ENCODE assay signal across 8 cellular contexts in genomic region chr19:47778954-47779351, GRCh38. TPM values are rescaled to one million over a fixed set of nuclear protein-coding genes. Genes with fewer than 3 reads are reported as not detected.
DNase-seq lines count a peak whose midpoint lies in the region; ATAC-seq and TF ChIP-seq lines count a peak whose summit lies in the region.

No MANE protein-coding gene starts in this region.

- CTCF ChIA-PET in Panc1 (lab: Charles Lee): no interaction called here

- H3K27ac ChIP-seq in Panc1 (ENCODE audit: low read length): peak overlapping the region; percentile 90
- H3K27ac ChIP-seq in coronary artery: peak overlapping the region; percentile 99
- H3K27ac ChIP-seq in thymus (ENCODE audit: low read depth): peak overlapping the region; percentile 93

- H3K4me1 ChIP-seq in Panc1 (ENCODE audit: control insufficient read depth, insufficient read depth, low read length): no peaks in the 10 kb centered on the region
- H3K4me1 ChIP-seq in thymus (ENCODE audit: control insufficient read depth, insufficient read depth, low read length): peaks cover 11% of the 10 kb centered on the region

- no peak for TF ChIP-seq CTCF in GM12865 (IDR thresholded peaks at IDR 0.05; ENCODE audit: insufficient read depth, low read depth, low read length, missing control alignments)
- TF ChIP-seq CTCF in Panc1 (IDR thresholded peaks at IDR 0.05): no peak
- no peak for TF ChIP-seq CTCF in coronary artery (IDR thresholded peaks at IDR 0.05)

- no peaks in the 10 kb centered on the region for H3K27me3 ChIP-seq in Panc1 (ENCODE audit: control insufficient read depth, insufficient read depth, low read length)
- H3K27me3 ChIP-seq in thymus (ENCODE audit: control insufficient read depth, insufficient read depth): no peaks in the 10 kb centered on the region

- no peaks in the 10 kb centered on the region for H3K9me3 ChIP-seq in Panc1 (ENCODE audit: control insufficient read depth, insufficient read depth, low read depth, low read length)
- no peaks in the 10 kb centered on the region for H3K9me3 ChIP-seq in thymus (ENCODE audit: control insufficient read depth)

- DNase-seq in GM12865 (ENCODE audit: low read depth) (no peak), Panc1 (ENCODE audit: low read depth, low spot score) (no peak), coronary artery (ENCODE audit: low spot score) (no peak), medulla oblongata (ENCODE audit: extremely low spot score) (peak; percentile 77), NCI-H2227 (lab: John Stamatoyannopoulos, UW; ENCODE audit: unreplicated experiment) (no peak)

- POLR2A ChIA-PET in Panc1 (lab: Charles Lee): no interaction called here

- WGBS in thymus: 2% methylated on average over 20 of the region's 20 CpGs

- H3K4me3 ChIP-seq in GM12865 (ENCODE audit: low read depth, low read length) (peak overlapping the region; percentile 70), Panc1 (ENCODE audit: low read depth in 2 of 2, low read length in 2 of 2) (peak overlapping the region; percentile 87 to 89), coronary artery (peak overlapping the region; percentile 89), thymus (ENCODE audit: low read length) (peak overlapping the region; percentile 91)

- in situ Hi-C loops in Panc1 (cut with HindIII; ENCODE audit: low pct_unique_long_range_greater_than_20kb, low sequenced_read_pairs): no loop called here

- intact Hi-C loops in Panc1 (cut with micrococcal nuclease; ENCODE audit: unreplicated experiment): no loop called here

- H3K36me3 ChIP-seq in Panc1 (ENCODE audit: control insufficient read depth, insufficient read depth, low read length) (peaks cover 5% of the 10 kb centered on the region; the same call in 1 of the 2 replicates), thymus (ENCODE audit: control insufficient read depth, insufficient read depth) (peaks cover 17% of the 10 kb centered on the region)

- TSS peak; percentile 79 for BruUV-seq in Panc1 (replicated peaks; lab: Mats Ljungman, UMichigan)

- ATAC-seq in Panc1 (no peak), HG02642 (IDR thresholded peaks at IDR 0.05; ENCODE audit: poor library complexity, unreplicated experiment) (no peak), GM18517 (IDR thresholded peaks at IDR 0.05; ENCODE audit: unreplicated experiment) (no peak)

RNA-seq across cellular contexts. Expression of gene SELENOW, which starts 0.5 kb away (rescaled TPM):
- 62.0 TPM for total RNA-seq in Panc1 (2021; ENCODE audit: unreplicated experiment)
- polyA plus RNA-seq in Panc1 (2012; ENCODE audit: insufficient read length): 68.7 TPM
- 349 TPM for polyA plus RNA-seq in thymus

RNA-seq across cellular contexts. Expression of gene TPRX1, which starts 25.4 kb away (rescaled TPM):
- total RNA-seq in Panc1 (2021; ENCODE audit: unreplicated experiment): not detected
- not detected for polyA plus RNA-seq in Panc1 (2012; ENCODE audit: insufficient read length)
- polyA plus RNA-seq in thymus: not detected

RNA-seq across cellular contexts. Expression of gene NOP53, which starts 33.6 kb away (rescaled TPM):
- total RNA-seq in Panc1 (2021; ENCODE audit: unreplicated experiment): 64.3 TPM
- polyA plus RNA-seq in Panc1 (2012; ENCODE audit: insufficient read length): 147 TPM
- polyA plus RNA-seq in thymus: 621 TPM

RNA-seq across cellular contexts. Expression of gene CRX, which starts 42.8 kb away (rescaled TPM):
- total RNA-seq in Panc1 (2021; ENCODE audit: unreplicated experiment): not detected
- not detected for polyA plus RNA-seq in Panc1 (2012; ENCODE audit: insufficient read length)
- polyA plus RNA-seq in thymus: 0.05 TPM
